In genomic region chr14:49485290-49485689, GRCh38 we compare ENCODE assay signal across 2 cellular contexts.
TF ChIP-seq lines count a peak whose summit lies in the region.

No MANE protein-coding gene starts in this region.

TF ChIP-seq in liver, 16 proteins besides CTCF, POLR2A, EP300 and RAD21 (continued from another document):
- peak; percentile 18 for TF ChIP-seq ATF3 (IDR thresholded peaks at IDR 0.05)
- peak; percentile 35 for TF ChIP-seq HNF4G (IDR thresholded peaks at IDR 0.05)
- no peak for TF ChIP-seq NR2F2 (IDR thresholded peaks at IDR 0.05)
- TF ChIP-seq JUND (IDR thresholded peaks at IDR 0.05), result peak; percentile 19 to 54
- TF ChIP-seq, protein P1, sequence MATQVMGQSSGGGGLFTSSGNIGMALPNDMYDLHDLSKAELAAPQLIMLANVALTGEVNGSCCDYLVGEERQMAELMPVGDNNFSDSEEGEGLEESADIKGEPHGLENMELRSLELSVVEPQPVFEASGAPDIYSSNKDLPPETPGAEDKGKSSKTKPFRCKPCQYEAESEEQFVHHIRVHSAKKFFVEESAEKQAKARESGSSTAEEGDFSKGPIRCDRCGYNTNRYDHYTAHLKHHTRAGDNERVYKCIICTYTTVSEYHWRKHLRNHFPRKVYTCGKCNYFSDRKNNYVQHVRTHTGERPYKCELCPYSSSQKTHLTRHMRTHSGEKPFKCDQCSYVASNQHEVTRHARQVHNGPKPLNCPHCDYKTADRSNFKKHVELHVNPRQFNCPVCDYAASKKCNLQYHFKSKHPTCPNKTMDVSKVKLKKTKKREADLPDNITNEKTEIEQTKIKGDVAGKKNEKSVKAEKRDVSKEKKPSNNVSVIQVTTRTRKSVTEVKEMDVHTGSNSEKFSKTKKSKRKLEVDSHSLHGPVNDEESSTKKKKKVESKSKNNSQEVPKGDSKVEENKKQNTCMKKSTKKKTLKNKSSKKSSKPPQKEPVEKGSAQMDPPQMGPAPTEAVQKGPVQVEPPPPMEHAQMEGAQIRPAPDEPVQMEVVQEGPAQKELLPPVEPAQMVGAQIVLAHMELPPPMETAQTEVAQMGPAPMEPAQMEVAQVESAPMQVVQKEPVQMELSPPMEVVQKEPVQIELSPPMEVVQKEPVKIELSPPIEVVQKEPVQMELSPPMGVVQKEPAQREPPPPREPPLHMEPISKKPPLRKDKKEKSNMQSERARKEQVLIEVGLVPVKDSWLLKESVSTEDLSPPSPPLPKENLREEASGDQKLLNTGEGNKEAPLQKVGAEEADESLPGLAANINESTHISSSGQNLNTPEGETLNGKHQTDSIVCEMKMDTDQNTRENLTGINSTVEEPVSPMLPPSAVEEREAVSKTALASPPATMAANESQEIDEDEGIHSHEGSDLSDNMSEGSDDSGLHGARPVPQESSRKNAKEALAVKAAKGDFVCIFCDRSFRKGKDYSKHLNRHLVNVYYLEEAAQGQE (IDR thresholded peaks at IDR 0.05), result peak; percentile 51

TF ChIP-seq in HepG2, 621 proteins besides CTCF, POLR2A, EP300 and RAD21 (continued from another document):
- TF ChIP-seq, protein P2, sequence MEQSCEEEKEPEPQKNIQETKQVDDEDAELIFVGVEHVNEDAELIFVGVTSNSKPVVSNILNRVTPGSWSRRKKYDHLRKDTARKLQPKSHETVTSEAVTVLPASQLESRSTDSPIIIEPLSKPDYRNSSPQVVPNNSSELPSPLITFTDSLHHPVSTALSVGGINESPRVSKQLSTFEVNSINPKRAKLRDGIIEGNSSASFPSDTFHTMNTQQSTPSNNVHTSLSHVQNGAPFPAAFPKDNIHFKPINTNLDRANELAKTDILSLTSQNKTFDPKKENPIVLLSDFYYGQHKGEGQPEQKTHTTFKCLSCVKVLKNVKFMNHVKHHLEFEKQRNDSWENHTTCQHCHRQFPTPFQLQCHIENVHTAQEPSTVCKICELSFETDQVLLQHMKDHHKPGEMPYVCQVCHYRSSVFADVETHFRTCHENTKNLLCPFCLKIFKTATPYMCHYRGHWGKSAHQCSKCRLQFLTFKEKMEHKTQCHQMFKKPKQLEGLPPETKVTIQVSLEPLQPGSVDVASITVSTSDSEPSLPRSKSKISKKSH (CRISPR knock-in tag; IDR thresholded peaks at IDR 0.05; ENCODE audit: borderline replicate concordance), result no peak
- no peak for TF ChIP-seq ZNF878 (CRISPR knock-in tag; IDR thresholded peaks at IDR 0.05)
- TF ChIP-seq SIN3A (IDR thresholded peaks at IDR 0.05; ENCODE audit: borderline replicate concordance, low read depth, low read length), result no peak
- no peak for TF ChIP-seq PATZ1 (CRISPR knock-in tag; IDR thresholded peaks at IDR 0.05)
- TF ChIP-seq ZNF775 (CRISPR knock-in tag; IDR thresholded peaks at IDR 0.05; ENCODE audit: borderline replicate concordance), result no peak
- TF ChIP-seq, protein P3, sequence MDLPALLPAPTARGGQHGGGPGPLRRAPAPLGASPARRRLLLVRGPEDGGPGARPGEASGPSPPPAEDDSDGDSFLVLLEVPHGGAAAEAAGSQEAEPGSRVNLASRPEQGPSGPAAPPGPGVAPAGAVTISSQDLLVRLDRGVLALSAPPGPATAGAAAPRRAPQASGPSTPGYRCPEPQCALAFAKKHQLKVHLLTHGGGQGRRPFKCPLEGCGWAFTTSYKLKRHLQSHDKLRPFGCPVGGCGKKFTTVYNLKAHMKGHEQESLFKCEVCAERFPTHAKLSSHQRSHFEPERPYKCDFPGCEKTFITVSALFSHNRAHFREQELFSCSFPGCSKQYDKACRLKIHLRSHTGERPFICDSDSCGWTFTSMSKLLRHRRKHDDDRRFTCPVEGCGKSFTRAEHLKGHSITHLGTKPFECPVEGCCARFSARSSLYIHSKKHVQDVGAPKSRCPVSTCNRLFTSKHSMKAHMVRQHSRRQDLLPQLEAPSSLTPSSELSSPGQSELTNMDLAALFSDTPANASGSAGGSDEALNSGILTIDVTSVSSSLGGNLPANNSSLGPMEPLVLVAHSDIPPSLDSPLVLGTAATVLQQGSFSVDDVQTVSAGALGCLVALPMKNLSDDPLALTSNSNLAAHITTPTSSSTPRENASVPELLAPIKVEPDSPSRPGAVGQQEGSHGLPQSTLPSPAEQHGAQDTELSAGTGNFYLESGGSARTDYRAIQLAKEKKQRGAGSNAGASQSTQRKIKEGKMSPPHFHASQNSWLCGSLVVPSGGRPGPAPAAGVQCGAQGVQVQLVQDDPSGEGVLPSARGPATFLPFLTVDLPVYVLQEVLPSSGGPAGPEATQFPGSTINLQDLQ (CRISPR knock-in tag; IDR thresholded peaks at IDR 0.05), result no peak
- TF ChIP-seq ELF1 (CRISPR knock-in tag; IDR thresholded peaks at IDR 0.05), result no peak
- no peak for TF ChIP-seq ZNF350 (CRISPR knock-in tag; IDR thresholded peaks at IDR 0.05; ENCODE audit: borderline replicate concordance, low read depth)
- no peak for TF ChIP-seq NFYB (CRISPR knock-in tag; IDR thresholded peaks at IDR 0.05)
- TF ChIP-seq ZNF589 (CRISPR knock-in tag; conservative IDR thresholded peaks at IDR 0.05), result no peak
TF ChIP-seq in HepG2: peak in this region for 0.
